Comparison of ENCODE assay signal across 1 cellular context in the genomic region with DNA sequence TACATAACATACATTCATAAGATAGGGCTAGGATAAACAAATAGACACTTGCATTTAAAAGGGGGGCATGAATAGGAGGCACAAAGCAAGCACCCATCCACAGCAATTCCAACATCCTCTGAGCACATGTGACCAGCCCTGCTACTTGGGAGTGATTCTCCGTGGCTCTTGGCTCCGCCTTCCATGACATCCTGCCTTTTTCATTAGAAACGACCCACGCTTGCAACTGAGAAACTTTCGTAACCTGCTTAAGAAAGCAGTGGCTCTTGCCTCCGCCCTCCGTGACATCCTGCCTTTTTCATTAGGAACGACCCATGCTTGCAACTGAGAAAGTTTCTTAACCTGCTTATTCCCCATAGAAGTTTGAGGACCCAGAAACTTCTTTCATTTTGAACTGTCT.
TF ChIP-seq lines count a peak whose summit lies in the region.

No MANE protein-coding gene starts in this region.

TF ChIP-seq in K562, 482 proteins besides CTCF, POLR2A, EP300 and RAD21 (continued from another document):
- TF ChIP-seq, protein P1, sequence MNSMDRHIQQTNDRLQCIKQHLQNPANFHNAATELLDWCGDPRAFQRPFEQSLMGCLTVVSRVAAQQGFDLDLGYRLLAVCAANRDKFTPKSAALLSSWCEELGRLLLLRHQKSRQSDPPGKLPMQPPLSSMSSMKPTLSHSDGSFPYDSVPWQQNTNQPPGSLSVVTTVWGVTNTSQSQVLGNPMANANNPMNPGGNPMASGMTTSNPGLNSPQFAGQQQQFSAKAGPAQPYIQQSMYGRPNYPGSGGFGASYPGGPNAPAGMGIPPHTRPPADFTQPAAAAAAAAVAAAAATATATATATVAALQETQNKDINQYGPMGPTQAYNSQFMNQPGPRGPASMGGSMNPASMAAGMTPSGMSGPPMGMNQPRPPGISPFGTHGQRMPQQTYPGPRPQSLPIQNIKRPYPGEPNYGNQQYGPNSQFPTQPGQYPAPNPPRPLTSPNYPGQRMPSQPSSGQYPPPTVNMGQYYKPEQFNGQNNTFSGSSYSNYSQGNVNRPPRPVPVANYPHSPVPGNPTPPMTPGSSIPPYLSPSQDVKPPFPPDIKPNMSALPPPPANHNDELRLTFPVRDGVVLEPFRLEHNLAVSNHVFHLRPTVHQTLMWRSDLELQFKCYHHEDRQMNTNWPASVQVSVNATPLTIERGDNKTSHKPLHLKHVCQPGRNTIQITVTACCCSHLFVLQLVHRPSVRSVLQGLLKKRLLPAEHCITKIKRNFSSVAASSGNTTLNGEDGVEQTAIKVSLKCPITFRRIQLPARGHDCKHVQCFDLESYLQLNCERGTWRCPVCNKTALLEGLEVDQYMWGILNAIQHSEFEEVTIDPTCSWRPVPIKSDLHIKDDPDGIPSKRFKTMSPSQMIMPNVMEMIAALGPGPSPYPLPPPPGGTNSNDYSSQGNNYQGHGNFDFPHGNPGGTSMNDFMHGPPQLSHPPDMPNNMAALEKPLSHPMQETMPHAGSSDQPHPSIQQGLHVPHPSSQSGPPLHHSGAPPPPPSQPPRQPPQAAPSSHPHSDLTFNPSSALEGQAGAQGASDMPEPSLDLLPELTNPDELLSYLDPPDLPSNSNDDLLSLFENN (IDR thresholded peaks at IDR 0.05; ENCODE audit: low read depth in 2 of 2, low read length in 2 of 2) = no peak
- TF ChIP-seq KHSRP (IDR thresholded peaks at IDR 0.05) (no peak), FOSL1 (tag; conservative IDR thresholded peaks at IDR 0.05) (no peak), SMARCA5 (IDR thresholded peaks at IDR 0.05) (no peak), ETV6 (IDR thresholded peaks at IDR 0.05; ENCODE audit: borderline replicate concordance in 1 of 2, low read depth in 2 of 2, low read length in 1 of 2) (no peak), ETV6 (CRISPR knock-in tag; IDR thresholded peaks at IDR 0.05; ENCODE audit: borderline replicate concordance) (no peak), ZNF124 (CRISPR knock-in tag; IDR thresholded peaks at IDR 0.05) (no peak), NCOA1 (IDR thresholded peaks at IDR 0.05; ENCODE audit: low read depth) (no peak), NCOA2 (IDR thresholded peaks at IDR 0.05; ENCODE audit: partially characterized antibody in 2 of 2) (no peak), ZNF584 (CRISPR knock-in tag; IDR thresholded peaks at IDR 0.05; ENCODE audit: low read depth) (no peak), COPS2 (conservative IDR thresholded peaks at IDR 0.05) (no peak), NELFE (IDR thresholded peaks at IDR 0.05; ENCODE audit: insufficient read depth, insufficient read length) (no peak), CREB1 (IDR thresholded peaks at IDR 0.05) (no peak), CREB1 (CRISPR knock-in tag; IDR thresholded peaks at IDR 0.05) (no peak)
- TF ChIP-seq, protein P2, sequence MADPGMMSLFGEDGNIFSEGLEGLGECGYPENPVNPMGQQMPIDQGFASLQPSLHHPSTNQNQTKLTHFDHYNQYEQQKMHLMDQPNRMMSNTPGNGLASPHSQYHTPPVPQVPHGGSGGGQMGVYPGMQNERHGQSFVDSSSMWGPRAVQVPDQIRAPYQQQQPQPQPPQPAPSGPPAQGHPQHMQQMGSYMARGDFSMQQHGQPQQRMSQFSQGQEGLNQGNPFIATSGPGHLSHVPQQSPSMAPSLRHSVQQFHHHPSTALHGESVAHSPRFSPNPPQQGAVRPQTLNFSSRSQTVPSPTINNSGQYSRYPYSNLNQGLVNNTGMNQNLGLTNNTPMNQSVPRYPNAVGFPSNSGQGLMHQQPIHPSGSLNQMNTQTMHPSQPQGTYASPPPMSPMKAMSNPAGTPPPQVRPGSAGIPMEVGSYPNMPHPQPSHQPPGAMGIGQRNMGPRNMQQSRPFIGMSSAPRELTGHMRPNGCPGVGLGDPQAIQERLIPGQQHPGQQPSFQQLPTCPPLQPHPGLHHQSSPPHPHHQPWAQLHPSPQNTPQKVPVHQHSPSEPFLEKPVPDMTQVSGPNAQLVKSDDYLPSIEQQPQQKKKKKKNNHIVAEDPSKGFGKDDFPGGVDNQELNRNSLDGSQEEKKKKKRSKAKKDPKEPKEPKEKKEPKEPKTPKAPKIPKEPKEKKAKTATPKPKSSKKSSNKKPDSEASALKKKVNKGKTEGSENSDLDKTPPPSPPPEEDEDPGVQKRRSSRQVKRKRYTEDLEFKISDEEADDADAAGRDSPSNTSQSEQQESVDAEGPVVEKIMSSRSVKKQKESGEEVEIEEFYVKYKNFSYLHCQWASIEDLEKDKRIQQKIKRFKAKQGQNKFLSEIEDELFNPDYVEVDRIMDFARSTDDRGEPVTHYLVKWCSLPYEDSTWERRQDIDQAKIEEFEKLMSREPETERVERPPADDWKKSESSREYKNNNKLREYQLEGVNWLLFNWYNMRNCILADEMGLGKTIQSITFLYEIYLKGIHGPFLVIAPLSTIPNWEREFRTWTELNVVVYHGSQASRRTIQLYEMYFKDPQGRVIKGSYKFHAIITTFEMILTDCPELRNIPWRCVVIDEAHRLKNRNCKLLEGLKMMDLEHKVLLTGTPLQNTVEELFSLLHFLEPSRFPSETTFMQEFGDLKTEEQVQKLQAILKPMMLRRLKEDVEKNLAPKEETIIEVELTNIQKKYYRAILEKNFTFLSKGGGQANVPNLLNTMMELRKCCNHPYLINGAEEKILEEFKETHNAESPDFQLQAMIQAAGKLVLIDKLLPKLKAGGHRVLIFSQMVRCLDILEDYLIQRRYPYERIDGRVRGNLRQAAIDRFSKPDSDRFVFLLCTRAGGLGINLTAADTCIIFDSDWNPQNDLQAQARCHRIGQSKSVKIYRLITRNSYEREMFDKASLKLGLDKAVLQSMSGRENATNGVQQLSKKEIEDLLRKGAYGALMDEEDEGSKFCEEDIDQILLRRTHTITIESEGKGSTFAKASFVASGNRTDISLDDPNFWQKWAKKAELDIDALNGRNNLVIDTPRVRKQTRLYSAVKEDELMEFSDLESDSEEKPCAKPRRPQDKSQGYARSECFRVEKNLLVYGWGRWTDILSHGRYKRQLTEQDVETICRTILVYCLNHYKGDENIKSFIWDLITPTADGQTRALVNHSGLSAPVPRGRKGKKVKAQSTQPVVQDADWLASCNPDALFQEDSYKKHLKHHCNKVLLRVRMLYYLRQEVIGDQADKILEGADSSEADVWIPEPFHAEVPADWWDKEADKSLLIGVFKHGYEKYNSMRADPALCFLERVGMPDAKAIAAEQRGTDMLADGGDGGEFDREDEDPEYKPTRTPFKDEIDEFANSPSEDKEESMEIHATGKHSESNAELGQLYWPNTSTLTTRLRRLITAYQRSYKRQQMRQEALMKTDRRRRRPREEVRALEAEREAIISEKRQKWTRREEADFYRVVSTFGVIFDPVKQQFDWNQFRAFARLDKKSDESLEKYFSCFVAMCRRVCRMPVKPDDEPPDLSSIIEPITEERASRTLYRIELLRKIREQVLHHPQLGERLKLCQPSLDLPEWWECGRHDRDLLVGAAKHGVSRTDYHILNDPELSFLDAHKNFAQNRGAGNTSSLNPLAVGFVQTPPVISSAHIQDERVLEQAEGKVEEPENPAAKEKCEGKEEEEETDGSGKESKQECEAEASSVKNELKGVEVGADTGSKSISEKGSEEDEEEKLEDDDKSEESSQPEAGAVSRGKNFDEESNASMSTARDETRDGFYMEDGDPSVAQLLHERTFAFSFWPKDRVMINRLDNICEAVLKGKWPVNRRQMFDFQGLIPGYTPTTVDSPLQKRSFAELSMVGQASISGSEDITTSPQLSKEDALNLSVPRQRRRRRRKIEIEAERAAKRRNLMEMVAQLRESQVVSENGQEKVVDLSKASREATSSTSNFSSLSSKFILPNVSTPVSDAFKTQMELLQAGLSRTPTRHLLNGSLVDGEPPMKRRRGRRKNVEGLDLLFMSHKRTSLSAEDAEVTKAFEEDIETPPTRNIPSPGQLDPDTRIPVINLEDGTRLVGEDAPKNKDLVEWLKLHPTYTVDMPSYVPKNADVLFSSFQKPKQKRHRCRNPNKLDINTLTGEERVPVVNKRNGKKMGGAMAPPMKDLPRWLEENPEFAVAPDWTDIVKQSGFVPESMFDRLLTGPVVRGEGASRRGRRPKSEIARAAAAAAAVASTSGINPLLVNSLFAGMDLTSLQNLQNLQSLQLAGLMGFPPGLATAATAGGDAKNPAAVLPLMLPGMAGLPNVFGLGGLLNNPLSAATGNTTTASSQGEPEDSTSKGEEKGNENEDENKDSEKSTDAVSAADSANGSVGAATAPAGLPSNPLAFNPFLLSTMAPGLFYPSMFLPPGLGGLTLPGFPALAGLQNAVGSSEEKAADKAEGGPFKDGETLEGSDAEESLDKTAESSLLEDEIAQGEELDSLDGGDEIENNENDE (IDR thresholded peaks at IDR 0.05; ENCODE audit: low read depth, low read length) = no peak
